In genomic region chr3:17967111-17967510, GRCh38 we compare ENCODE assay signal across 27 cellular contexts.
DNase-seq lines count a peak whose midpoint lies in the region; ATAC-seq, FAIRE-seq and TF ChIP-seq lines count a peak whose summit lies in the region.
"Had no signal": no experiment of that assay in that cellular context is flagged by ENCODE, and none has a peak within 500 bp of the region (broad histone marks: within the 10 kb centered on the region; RNA-seq: fewer than 3 reads in every experiment).

No MANE protein-coding gene starts in this region.

- no peaks in the 10 kb centered on the region for H3K4me1 Mint-ChIP-seq in T-helper 17 cell
- H3K4me1 Mint-ChIP-seq: activated CD4-positive, alpha-beta memory T cell treated with anti-CD3 and anti-CD28 coated beads, Interleukin-2, amount 10 ng/mL, durations not matched to agents 7 days and 5 days; activated naive CD4-positive, alpha-beta T cell treated with anti-CD3 and anti-CD28 coated beads, Interleukin-2, amount 50 U/mL, for 24 hours; activated T-helper 17 cell treated with anti-CD3 and anti-CD28 coated beads, Interleukin-2, amount 50 U/mL, for 72 hours had no signal

- FAIRE-seq in D721Med (lab: Jason Lieb, UNC): no peak
- FAIRE-seq: kidney had no signal

- TF ChIP-seq CTCF in NB4 (IDR thresholded peaks at IDR 0.05; ENCODE audit: low read depth, low read length): no peak
- TF ChIP-seq CTCF in D721Med (IDR thresholded peaks at IDR 0.05; ENCODE audit: insufficient read depth, missing control alignments): no peak

- ATAC-seq in HG03442 (IDR thresholded peaks at IDR 0.05; ENCODE audit: unreplicated experiment): no peak
- ATAC-seq in T-helper 17 cell: no peak
- ATAC-seq: activated T-helper 17 cell treated with anti-CD3 and anti-CD28 coated beads, Interleukin-2, amount 50 U/mL, for 72 hours; lower lobe of right lung; psoas muscle had no signal

- TF ChIP-seq POLR2A in NB4 (IDR thresholded peaks at IDR 0.05; ENCODE audit: extremely low read depth, insufficient read length): no peak

- no peaks in the 10 kb centered on the region for H3K36me3 Mint-ChIP-seq in T-helper 17 cell (ENCODE audit: low read depth)
- H3K36me3 Mint-ChIP-seq: activated naive CD4-positive, alpha-beta T cell treated with anti-CD3 and anti-CD28 coated beads, Interleukin-2, amount 50 U/mL, for 24 hours had no signal

- H3K9me3 ChIP-seq in T-helper 17 cell (ENCODE audit: control insufficient read depth, low read length, poor library complexity, severe bottlenecking): no peaks in the 10 kb centered on the region
- H3K9me3 ChIP-seq: lower lobe of right lung, psoas muscle, tibial artery had no signal

- H3K4me3 ChIP-seq in NB4 (ENCODE audit: low read depth, low read length): peak overlapping the region; percentile 81
- H3K4me3 ChIP-seq: lower lobe of right lung, psoas muscle, tibial artery had no signal

- H3K27ac Mint-ChIP-seq in T-helper 17 cell: no peak overlapping the region
- H3K27ac Mint-ChIP-seq: activated CD4-positive, alpha-beta memory T cell treated with anti-CD3 and anti-CD28 coated beads, Interleukin-2, amount 10 ng/mL, durations not matched to agents 7 days and 5 days; activated naive CD4-positive, alpha-beta T cell treated with anti-CD3 and anti-CD28 coated beads, Interleukin-2, amount 50 U/mL, for 24 hours; activated T-helper 17 cell treated with anti-CD3 and anti-CD28 coated beads, Interleukin-2, amount 50 U/mL, for 72 hours; dendritic cell treated with granulocyte-macrophage colony-stimulating factor and Interleukin-4, amounts not matched to agents 40 ng/mL and 50 ng/mL, for 4 days; stimulated activated naive CD8-positive, alpha-beta T cell treated with anti-CD3 and anti-CD28 coated beads, Interleukin-15, Interleukin-2, amounts not matched to agents 100 ng/mL and 50 ng/mL, for 24 hours; T-helper 1 cell treated with Interleukin-12 subunit alpha and Interleukin-12 subunit beta and Interleukin-4 antibody, amounts not matched to agents 30 μg/mL and 1 μg/mL, for 36 hours had no signal

- peaks cover 11% of the 10 kb centered on the region for H3K27me3 Mint-ChIP-seq in T-helper 17 cell
- H3K27me3 Mint-ChIP-seq: dendritic cell treated with granulocyte-macrophage colony-stimulating factor and Interleukin-4, amounts not matched to agents 40 ng/mL and 50 ng/mL, for 4 days; stimulated activated naive CD8-positive, alpha-beta T cell treated with anti-CD3 and anti-CD28 coated beads, Interleukin-15, Interleukin-2, amounts not matched to agents 100 ng/mL and 50 ng/mL, for 24 hours had no signal

- no peak overlapping the region for H3K4me3 Mint-ChIP-seq in T-helper 17 cell
- H3K4me3 Mint-ChIP-seq: activated CD4-positive, alpha-beta memory T cell treated with anti-CD3 and anti-CD28 coated beads, Interleukin-2, amount 10 ng/mL, durations not matched to agents 7 days and 5 days; activated naive CD4-positive, alpha-beta T cell treated with anti-CD3 and anti-CD28 coated beads, Interleukin-2, amount 50 U/mL, for 24 hours; activated T-helper 17 cell treated with anti-CD3 and anti-CD28 coated beads, Interleukin-2, amount 50 U/mL, for 72 hours; dendritic cell treated with granulocyte-macrophage colony-stimulating factor and Interleukin-4, amounts not matched to agents 40 ng/mL and 50 ng/mL, for 4 days; stimulated activated naive CD8-positive, alpha-beta T cell treated with anti-CD3 and anti-CD28 coated beads, Interleukin-15, Interleukin-2, amounts not matched to agents 100 ng/mL and 50 ng/mL, for 24 hours; T-helper 1 cell treated with Interleukin-12 subunit alpha and Interleukin-12 subunit beta and Interleukin-4 antibody, amounts not matched to agents 30 μg/mL and 1 μg/mL, for 36 hours had no signal

- DNase-seq in AG20443 (ENCODE audit: low spot score) (peak; percentile 11), NB4 (ENCODE audit: low read depth) (no peak), globus pallidus (ENCODE audit: low spot score) (peak; percentile 95), nucleus accumbens (lab: John Stamatoyannopoulos, UW) (peak in 54 of 56 donors; percentile 4 to 91 (median 71)), D721Med (ENCODE audit: insufficient read length, low spot score) (no peak), T-helper 17 cell (no peak)
- DNase-seq in stimulated activated CD8-positive, alpha-beta memory T cell treated with anti-CD3 and anti-CD28 coated beads, Interleukin-4, amount 100 ng/mL, for 48 hours: no peak
- DNase-seq: activated CD4-positive, alpha-beta memory T cell treated with anti-CD3 and anti-CD28 coated beads, Interleukin-2, amount 10 ng/mL, durations not matched to agents 7 days and 5 days; activated CD4-positive, CD25-positive, alpha-beta regulatory T cell treated with anti-CD3 and anti-CD28 coated beads, Interleukin-2, amount 50 U/mL, for 72 hours; activated CD8-positive, alpha-beta memory T cell treated with anti-CD3 and anti-CD28 coated beads, Interleukin-2, amount 50 U/mL, for 48 hours; aorta; DMS53; KBM-7; kidney; lower lobe of right lung; NCI-H1436 treated with DMSO at 0.1 percent for 48 hours; NCI-H2107; NCI-H748 treated with DMSO at 0.1 percent for 48 hours; psoas muscle; RPMI8226; tibial artery had no signal

Comparison
In these comparisons a context has a peak if more than half of its experiments do, and no peak if none do; other contexts are left out.
1. DNase-seq: peak in AG20443 (single experiment), globus pallidus (single experiment) and nucleus accumbens (54 of 56); none in NB4 (single experiment), D721Med (single experiment), stimulated activated CD8-positive, alpha-beta memory T cell treated with anti-CD3 and anti-CD28 coated beads, Interleukin-4, amount 100 ng/mL, for 48 hours (single experiment) and T-helper 17 cell (0 of 3).